8 cellular contexts compared by ENCODE assay signal in genomic region chr13:20161275-20161950, GRCh38. TPM values are rescaled to one million over a fixed set of nuclear protein-coding genes. Genes with fewer than 3 reads are reported as not detected.
DNase-seq lines count a peak whose midpoint lies in the region; ATAC-seq and TF ChIP-seq lines count a peak whose summit lies in the region.

No MANE protein-coding gene starts in this region.

- TF ChIP-seq CTCF in AG04449 (IDR thresholded peaks at IDR 0.05; ENCODE audit: insufficient read depth, low read length, missing control alignments) (no peak), fibroblast of villous mesenchyme (IDR thresholded peaks at IDR 0.05; ENCODE audit: insufficient read depth, low read depth, low read length) (no peak)

- POLR2A ChIA-PET in AG04449 (lab: Yijun Ruan, JAX) = no interaction called here

- H3K4me3 ChIP-seq in AG04449 (ENCODE audit: low read depth, low read length) (peak overlapping the region; percentile 47; the same call in 1 of the 2 replicates), fibroblast of villous mesenchyme (ENCODE audit: low read depth, low read length) (peak overlapping the region; percentile 51), skeletal muscle cell (ENCODE audit: low read depth, low read length) (peak overlapping the region; percentile 54)

- DNase-seq in AG04449 (ENCODE audit: low read depth, low spot score) = no peak
- DNase-seq in activated CD8-positive, alpha-beta memory T cell treated with anti-CD3 and anti-CD28 coated beads for 24 hours = peak; percentile 85
- DNase-seq in fibroblast of villous mesenchyme (ENCODE audit: low read depth) = no peak
- DNase-seq in skeletal muscle cell (ENCODE audit: low read depth) = no peak
- no peak for DNase-seq in NCI-H1694 treated with DMSO at 0.1 percent for 48 hours (lab: John Stamatoyannopoulos, UW)
- no peak for DNase-seq in ecto neural progenitor cell (ENCODE audit: low spot score)

- ATAC-seq in GM19351 (IDR thresholded peaks at IDR 0.05; ENCODE audit: unreplicated experiment) (peak; percentile 36), HG03432 (IDR thresholded peaks at IDR 0.05; ENCODE audit: unreplicated experiment) (peak; percentile 60)

- CTCF ChIA-PET in AG04449 (lab: Yijun Ruan, JAX) = interaction anchor here (1.0 to 1.8 kb wide), 3 partner anchors 10 to 71 kb away, joined by 3 to 4 read pairs (median 3); no protein-coding TSS in a partner anchor

RNA-seq across cellular contexts. Expression of gene GJA3, which starts 0.6 kb away (rescaled TPM):
- 0.43 and 0.97 TPM in 2 replicates for total RNA-seq in fibroblast of villous mesenchyme

RNA-seq across cellular contexts. Expression of gene GJB2, which starts 31.3 kb away (rescaled TPM):
- total RNA-seq in fibroblast of villous mesenchyme = not detected in 2 replicates
